Comparison of ENCODE assay signal across 8 cellular contexts in the genomic region with DNA sequence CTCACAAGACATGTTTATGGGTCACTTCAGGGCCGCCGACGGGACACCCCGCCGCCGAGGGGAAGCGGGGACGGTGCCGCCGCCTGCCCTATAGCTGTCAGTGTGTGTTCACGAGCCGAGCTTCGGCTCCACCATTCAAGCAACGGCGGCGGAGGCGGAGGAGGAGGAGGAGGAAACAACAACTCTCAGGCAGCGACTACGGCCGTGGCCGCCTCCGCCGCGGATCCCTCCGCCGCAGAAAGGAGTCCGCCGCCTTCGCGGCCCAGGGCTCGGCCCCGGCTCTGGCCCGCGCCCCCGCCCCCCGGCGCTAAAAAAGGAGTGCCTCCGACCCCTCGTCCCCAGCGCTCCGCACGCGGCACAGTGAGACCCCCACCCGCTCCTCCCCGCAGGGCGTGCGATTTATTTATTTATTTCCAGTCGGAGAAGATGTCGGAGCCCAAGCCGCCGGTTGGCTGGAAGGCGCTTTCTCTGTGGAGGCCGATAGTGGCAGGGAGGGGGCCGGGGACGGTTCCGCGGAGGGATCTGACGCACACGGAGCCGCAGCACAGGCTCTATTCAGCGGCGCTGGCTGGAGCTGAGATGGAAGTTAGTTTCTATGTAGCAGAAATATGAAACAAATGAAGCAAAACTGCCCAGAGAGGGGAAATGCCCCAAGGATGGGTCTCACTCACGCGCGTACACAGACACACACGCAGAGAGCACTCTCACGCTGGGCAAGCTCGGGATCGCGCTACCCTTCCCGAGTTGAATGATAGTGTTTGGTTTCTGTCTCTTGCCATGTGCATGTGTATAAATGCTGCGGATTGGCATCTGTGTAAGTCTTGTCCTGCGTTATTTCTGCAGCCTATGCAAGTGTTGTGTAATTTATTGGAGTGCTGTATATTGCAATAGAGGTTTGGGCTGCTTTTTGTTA. TPM values are rescaled to one million over a fixed set of nuclear protein-coding genes. Genes with fewer than 3 reads are reported as not detected.
A peak's percentile ranks its signal among the peaks of the same experiment; 100 is the strongest.
DNase-seq lines count a peak whose midpoint lies in the region; ATAC-seq, FAIRE-seq and TF ChIP-seq lines count a peak whose summit lies in the region.

TSS of gene PHIP (minus strand) at position 198 of the 913 bp plus-strand sequence. CDS start at position 12, 186 bp downstream.

- no peaks in the 10 kb centered on the region for H3K27me3 ChIP-seq in bronchial epithelial cell (ENCODE audit: control insufficient read depth, insufficient read depth, low read length)

- H3K36me3 Mint-ChIP-seq in WTC11 (peaks cover 3% of the 10 kb centered on the region; the same call in 1 of the 2 replicates), immature natural killer cell (peaks cover 0 to under 1% (median 0%) of the 10 kb centered on the region in 3 donors)

- DNase-seq in AG08396 (ENCODE audit: low spot score) (peak; percentile 85), NCI-H226 (peak; percentile 94), WTC11 (ENCODE audit: low spot score) (peak; percentile 88), bronchial epithelial cell (ENCODE audit: low read depth) (peak; percentile 81), immature natural killer cell (peak; percentile 91 to 96 (median 95)), smooth muscle cell of the brain vasculature (ENCODE audit: low read depth, low spot score) (peak; percentile 88)

- H3K4me1 Mint-ChIP-seq in WTC11, result peaks cover 58% of the 10 kb centered on the region
- H3K4me1 Mint-ChIP-seq in immature natural killer cell, result peaks cover 36 to 51% of the 10 kb centered on the region in 2 donors

- CTCF ChIA-PET in WTC11 (lab: Charles Lee), result no interaction called here

- TF ChIP-seq CTCF in WTC11 (IDR thresholded peaks at IDR 0.05), result no peak
- TF ChIP-seq CTCF in bronchial epithelial cell (IDR thresholded peaks at IDR 0.05; ENCODE audit: insufficient read depth, low read length, severe bottlenecking), result no peak

- H3K27me3 Mint-ChIP-seq in WTC11 (ENCODE audit: low read depth), result no peaks in the 10 kb centered on the region
- peaks cover 9 to 25% (median 22%) of the 10 kb centered on the region in 3 donors for H3K27me3 Mint-ChIP-seq in immature natural killer cell (ENCODE audit: low read depth in 3 of 3)

- H3K36me3 ChIP-seq in bronchial epithelial cell (ENCODE audit: control insufficient read depth, insufficient read depth, low read length), result no peaks in the 10 kb centered on the region

- POLR2A ChIA-PET in WTC11 (lab: Charles Lee), result interaction anchor here (0.7 to 1.5 kb wide), 3 partner anchors 74 to 154 kb away, joined by 4 to 5 read pairs (median 4); no protein-coding TSS in a partner anchor

- no peak for FAIRE-seq in bronchial epithelial cell (lab: Jason Lieb, UNC)

- ATAC-seq in GM19023 (IDR thresholded peaks at IDR 0.05; ENCODE audit: unreplicated experiment) (peak; percentile 73), HG03196 (IDR thresholded peaks at IDR 0.05; ENCODE audit: unreplicated experiment) (peak; percentile 72), WTC11 (peak; percentile 76)

- peak within 1 kb of the TSS; percentile 86 for H3K4me3 ChIP-seq in bronchial epithelial cell (ENCODE audit: low read depth, low read length)

- peak within 1 kb of the TSS; percentile 93 for H3K4me3 Mint-ChIP-seq in WTC11
- peak within 1 kb of the TSS; percentile 92 to 100 (median 98) for H3K4me3 Mint-ChIP-seq in immature natural killer cell

- H3K27ac Mint-ChIP-seq in WTC11, result peak within 1 kb of the TSS; percentile 97
- peak within 1 kb of the TSS; percentile 92 to 98 (median 96) for H3K27ac Mint-ChIP-seq in immature natural killer cell

- H3K9me3 Mint-ChIP-seq in WTC11 (no peaks in the 10 kb centered on the region), immature natural killer cell (no peaks in the 10 kb centered on the region)

TF ChIP-seq in WTC11, 78 proteins besides CTCF, POLR2A, EP300 and RAD21 (continues in another document):
- TF ChIP-seq, protein P1, sequence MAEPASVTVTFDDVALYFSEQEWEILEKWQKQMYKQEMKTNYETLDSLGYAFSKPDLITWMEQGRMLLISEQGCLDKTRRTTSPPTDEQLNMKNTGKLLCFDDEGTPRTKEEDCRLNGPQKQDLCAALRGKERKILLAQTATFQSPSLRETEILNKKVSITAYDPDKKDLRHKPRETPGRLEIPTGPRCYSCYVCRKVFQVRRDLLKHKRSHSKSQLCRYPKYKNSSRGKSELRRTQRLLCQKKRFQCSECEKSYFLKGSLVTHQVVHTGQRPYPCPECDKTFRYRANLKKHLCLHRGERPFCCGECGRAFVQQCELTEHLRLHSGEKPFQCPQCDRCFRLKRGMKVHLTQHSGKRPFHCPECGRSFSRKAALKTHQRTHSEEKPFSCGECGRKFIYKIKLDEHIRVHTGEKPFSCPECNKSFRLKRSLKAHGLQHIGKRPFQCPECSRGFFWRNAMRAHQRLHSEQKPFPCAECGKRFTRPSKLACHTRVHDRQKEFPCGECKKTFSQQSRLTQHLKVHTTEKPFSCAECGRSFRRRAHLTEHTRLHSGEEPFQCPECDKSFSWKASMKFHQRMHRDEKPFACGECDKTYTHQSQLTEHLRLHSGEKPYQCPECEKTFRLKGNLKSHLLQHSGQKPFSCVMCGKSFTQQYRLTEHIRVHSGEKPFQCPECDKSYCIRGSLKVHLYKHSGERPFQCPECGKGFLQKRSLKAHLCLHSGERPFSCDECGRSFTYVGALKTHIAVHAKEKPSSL (CRISPR knock-in tag; conservative IDR thresholded peaks at IDR 0.05), result no peak
- TF ChIP-seq ZSCAN18 (CRISPR knock-in tag; IDR thresholded peaks at IDR 0.05), result no peak
- TF ChIP-seq ZNF263 (CRISPR knock-in tag; IDR thresholded peaks at IDR 0.05; ENCODE audit: low read depth), result no peak
- peak; percentile 23; the same call in 1 of the 2 replicates for TF ChIP-seq GABPB1 (CRISPR knock-in tag; IDR thresholded peaks at IDR 0.05)
- TF ChIP-seq RELA (CRISPR knock-in tag; IDR thresholded peaks at IDR 0.05; ENCODE audit: borderline replicate concordance), result 0 out of 2 replicates have a peak, but pooled peaks have one; percentile 23
- 0 out of 2 replicates have a peak, but pooled peaks have one; percentile 9 for TF ChIP-seq ARID4B (CRISPR knock-in tag; IDR thresholded peaks at IDR 0.05; ENCODE audit: borderline replicate concordance)
- peak; percentile 74; the same call in 1 of the 2 replicates for TF ChIP-seq KAT7 (CRISPR knock-in tag; IDR thresholded peaks at IDR 0.05; ENCODE audit: borderline replicate concordance)
- peak; percentile 59; the same call in 1 of the 2 replicates for TF ChIP-seq SMAD3 (CRISPR knock-in tag; IDR thresholded peaks at IDR 0.05; ENCODE audit: borderline replicate concordance)

RNA-seq across cellular contexts. Expression of gene PHIP, which starts in this region (rescaled TPM):
- 45.6 to 47.3 TPM (median 45.7 TPM) in 3 replicates for total RNA-seq in WTC11 (2021)
- 12.9 and 13.2 TPM in 2 replicates for total RNA-seq in bronchial epithelial cell
- polyA plus RNA-seq in immature natural killer cell, result 10 to 100 TPM in 1 of 3 donors, 1 to 10 TPM in 2; 4.1 to 12.8 (median 5.7) TPM

Comparison
In these comparisons a context has a peak if more than half of its experiments do, and no peak if none do; other contexts are left out.
1. Peak in every context shown above with its lines: DNase-seq, ATAC-seq and H3K4me3 ChIP-seq.